Comparison of ENCODE assay signal across 8 cellular contexts in genomic region chr13:101916108-101916757, GRCh38.
DNase-seq lines count a peak whose midpoint lies in the region; ATAC-seq and TF ChIP-seq lines count a peak whose summit lies in the region.

No MANE protein-coding gene starts in this region.

- intact Hi-C loops in head of caudate nucleus (cut with DNase I) (no loop called here), sciatic nerve (cut with DNase I) (no loop called here), natural killer cell (cut with micrococcal nuclease) (no loop called here)

- peak; percentile 19 for DNase-seq in GM20000 (ENCODE audit: low spot score)
- DNase-seq in RPMI7951 (ENCODE audit: low read depth): peak; percentile 3
- peak in 38 of 42 donors; percentile 9 to 72 (median 49) for DNase-seq in head of caudate nucleus
- no peak for DNase-seq in sciatic nerve (ENCODE audit: low spot score)
- no peak for DNase-seq in stimulated activated CD4-positive, alpha-beta T cell treated with anti-CD3 and anti-CD28 coated beads, Interleukin-1b, Interleukin-23, amount 100 ng/mL, for 48 hours
- no peak for DNase-seq in natural killer cell
- DNase-seq in central memory CD4-positive, alpha-beta T cell: no peak

- ATAC-seq in sciatic nerve (peak; percentile 28), natural killer cell (no peak), HG02981 (IDR thresholded peaks at IDR 0.05; ENCODE audit: unreplicated experiment) (no peak)

- H3K36me3 Mint-ChIP-seq in natural killer cell: no peaks in the 10 kb centered on the region

- H3K27ac Mint-ChIP-seq in natural killer cell: no peak overlapping the region

- H3K4me3 Mint-ChIP-seq in natural killer cell: no peak overlapping the region

- no peaks in the 10 kb centered on the region for H3K9me3 Mint-ChIP-seq in natural killer cell

- peaks cover 29 to 37% of the 10 kb centered on the region in 2 donors for H3K27me3 Mint-ChIP-seq in natural killer cell (ENCODE audit: low read depth in 2 of 2)

- H3K4me1 Mint-ChIP-seq in natural killer cell: no peaks in the 10 kb centered on the region

- TF ChIP-seq CTCF in GM20000 (IDR thresholded peaks at IDR 0.05; ENCODE audit: extremely low read depth, missing control alignments): no peak
- no peak for TF ChIP-seq CTCF in natural killer cell (IDR thresholded peaks at IDR 0.05)

Comparison
In these comparisons a context has a peak if more than half of its experiments do, and no peak if none do; other contexts are left out.
1. DNase-seq: peak in GM20000 (single experiment), RPMI7951 (single experiment) and head of caudate nucleus (38 of 42); none in sciatic nerve (single experiment), stimulated activated CD4-positive, alpha-beta T cell treated with anti-CD3 and anti-CD28 coated beads, Interleukin-1b, Interleukin-23, amount 100 ng/mL, for 48 hours (single experiment), natural killer cell (single experiment) and central memory CD4-positive, alpha-beta T cell (single experiment).